In the genomic region with DNA sequence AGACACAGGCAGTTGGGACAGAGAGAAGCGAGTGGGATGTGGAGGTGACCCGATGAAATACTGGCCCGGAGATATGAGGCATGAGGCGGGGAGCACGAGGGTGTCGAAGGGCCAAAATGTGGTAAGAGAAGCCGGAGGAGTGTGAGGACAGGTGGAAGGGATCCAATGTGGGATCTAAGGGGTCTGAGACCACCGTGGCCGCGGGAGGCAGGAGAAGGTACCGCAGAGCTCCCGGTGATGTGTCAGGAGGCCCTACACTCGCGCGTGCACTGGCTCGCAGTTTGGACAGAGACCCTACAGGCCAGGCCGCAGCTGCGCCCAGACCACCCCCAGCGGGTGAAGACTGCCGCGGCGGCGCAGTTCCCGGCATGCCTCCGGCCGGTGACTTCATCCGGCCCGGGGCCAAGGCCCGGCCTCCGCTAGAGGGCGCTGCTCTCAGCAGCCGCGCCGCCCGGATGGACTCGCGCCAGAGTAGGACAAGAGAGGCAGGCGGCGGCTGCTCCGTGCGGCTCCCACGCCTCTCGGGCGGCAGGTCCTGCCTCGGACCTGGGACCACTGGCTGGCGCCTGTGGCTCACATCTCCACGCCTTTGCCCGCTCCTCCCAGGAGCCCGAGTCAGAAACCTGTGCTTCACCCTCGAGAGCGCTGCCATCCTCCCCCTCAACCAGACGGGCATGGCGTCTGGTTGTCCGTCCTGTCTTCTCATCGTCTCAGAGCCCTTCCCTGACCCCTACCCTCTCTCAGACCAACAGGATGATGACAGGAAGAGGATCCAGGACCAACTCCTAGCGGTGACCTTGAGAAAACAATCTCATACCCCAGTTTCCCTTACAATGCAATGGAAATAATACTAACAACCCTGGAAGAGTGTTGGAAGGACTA, we compare ENCODE assay signal across 1 cellular context.
A peak's percentile ranks its signal among the peaks of the same experiment; 100 is the strongest.
TF ChIP-seq lines count a peak whose summit lies in the region.

No MANE protein-coding gene starts in this region.

TF ChIP-seq in HepG2, 621 proteins besides CTCF, POLR2A, EP300 and RAD21 (continued from another document and continues in another):
- no peak for TF ChIP-seq RORA (CRISPR knock-in tag; IDR thresholded peaks at IDR 0.05)
- TF ChIP-seq TBL1XR1 (IDR thresholded peaks at IDR 0.05; ENCODE audit: borderline replicate concordance, low read length, partially characterized antibody), result no peak
- TF ChIP-seq SAFB2 (CRISPR knock-in tag; IDR thresholded peaks at IDR 0.05; ENCODE audit: borderline replicate concordance, low read depth), result peak; percentile 72
- TF ChIP-seq MIXL1 (CRISPR knock-in tag; IDR thresholded peaks at IDR 0.05), result no peak
- TF ChIP-seq, protein P1, sequence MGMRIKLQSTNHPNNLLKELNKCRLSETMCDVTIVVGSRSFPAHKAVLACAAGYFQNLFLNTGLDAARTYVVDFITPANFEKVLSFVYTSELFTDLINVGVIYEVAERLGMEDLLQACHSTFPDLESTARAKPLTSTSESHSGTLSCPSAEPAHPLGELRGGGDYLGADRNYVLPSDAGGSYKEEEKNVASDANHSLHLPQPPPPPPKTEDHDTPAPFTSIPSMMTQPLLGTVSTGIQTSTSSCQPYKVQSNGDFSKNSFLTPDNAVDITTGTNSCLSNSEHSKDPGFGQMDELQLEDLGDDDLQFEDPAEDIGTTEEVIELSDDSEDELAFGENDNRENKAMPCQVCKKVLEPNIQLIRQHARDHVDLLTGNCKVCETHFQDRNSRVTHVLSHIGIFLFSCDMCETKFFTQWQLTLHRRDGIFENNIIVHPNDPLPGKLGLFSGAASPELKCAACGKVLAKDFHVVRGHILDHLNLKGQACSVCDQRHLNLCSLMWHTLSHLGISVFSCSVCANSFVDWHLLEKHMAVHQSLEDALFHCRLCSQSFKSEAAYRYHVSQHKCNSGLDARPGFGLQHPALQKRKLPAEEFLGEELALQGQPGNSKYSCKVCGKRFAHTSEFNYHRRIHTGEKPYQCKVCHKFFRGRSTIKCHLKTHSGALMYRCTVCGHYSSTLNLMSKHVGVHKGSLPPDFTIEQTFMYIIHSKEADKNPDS (CRISPR knock-in tag; IDR thresholded peaks at IDR 0.05), result no peak
- TF ChIP-seq HHEX (CRISPR knock-in tag; IDR thresholded peaks at IDR 0.05), result no peak
- TF ChIP-seq, protein P2, sequence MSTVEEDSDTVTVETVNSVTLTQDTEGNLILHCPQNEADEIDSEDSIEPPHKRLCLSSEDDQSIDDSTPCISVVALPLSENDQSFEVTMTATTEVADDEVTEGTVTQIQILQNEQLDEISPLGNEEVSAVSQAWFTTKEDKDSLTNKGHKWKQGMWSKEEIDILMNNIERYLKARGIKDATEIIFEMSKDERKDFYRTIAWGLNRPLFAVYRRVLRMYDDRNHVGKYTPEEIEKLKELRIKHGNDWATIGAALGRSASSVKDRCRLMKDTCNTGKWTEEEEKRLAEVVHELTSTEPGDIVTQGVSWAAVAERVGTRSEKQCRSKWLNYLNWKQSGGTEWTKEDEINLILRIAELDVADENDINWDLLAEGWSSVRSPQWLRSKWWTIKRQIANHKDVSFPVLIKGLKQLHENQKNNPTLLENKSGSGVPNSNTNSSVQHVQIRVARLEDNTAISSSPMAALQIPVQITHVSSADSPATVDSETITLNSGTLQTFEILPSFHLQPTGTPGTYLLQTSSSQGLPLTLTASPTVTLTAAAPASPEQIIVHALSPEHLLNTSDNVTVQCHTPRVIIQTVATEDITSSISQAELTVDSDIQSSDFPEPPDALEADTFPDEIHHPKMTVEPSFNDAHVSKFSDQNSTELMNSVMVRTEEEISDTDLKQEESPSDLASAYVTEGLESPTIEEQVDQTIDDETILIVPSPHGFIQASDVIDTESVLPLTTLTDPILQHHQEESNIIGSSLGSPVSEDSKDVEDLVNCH (CRISPR knock-in tag; IDR thresholded peaks at IDR 0.05), result no peak
- TF ChIP-seq, protein P3, sequence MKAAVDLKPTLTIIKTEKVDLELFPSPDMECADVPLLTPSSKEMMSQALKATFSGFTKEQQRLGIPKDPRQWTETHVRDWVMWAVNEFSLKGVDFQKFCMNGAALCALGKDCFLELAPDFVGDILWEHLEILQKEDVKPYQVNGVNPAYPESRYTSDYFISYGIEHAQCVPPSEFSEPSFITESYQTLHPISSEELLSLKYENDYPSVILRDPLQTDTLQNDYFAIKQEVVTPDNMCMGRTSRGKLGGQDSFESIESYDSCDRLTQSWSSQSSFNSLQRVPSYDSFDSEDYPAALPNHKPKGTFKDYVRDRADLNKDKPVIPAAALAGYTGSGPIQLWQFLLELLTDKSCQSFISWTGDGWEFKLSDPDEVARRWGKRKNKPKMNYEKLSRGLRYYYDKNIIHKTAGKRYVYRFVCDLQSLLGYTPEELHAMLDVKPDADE (CRISPR knock-in tag; IDR thresholded peaks at IDR 0.05), result no peak
- TF ChIP-seq ZNF720 (CRISPR knock-in tag; IDR thresholded peaks at IDR 0.05), result 0 out of 2 replicates have a peak, but pooled peaks have one; percentile 25
- peak; percentile 94 for TF ChIP-seq XRCC5 (optimal IDR thresholded peaks at IDR 0.05; ENCODE audit: low read length)
- no peak for TF ChIP-seq FOXM1 (CRISPR knock-in tag; IDR thresholded peaks at IDR 0.05)
- TF ChIP-seq ATF3 (CRISPR knock-in tag; IDR thresholded peaks at IDR 0.05), result peak; percentile 92
- TF ChIP-seq ZSCAN20 (CRISPR knock-in tag; IDR thresholded peaks at IDR 0.05; ENCODE audit: borderline replicate concordance), result peak; percentile 70; the same call in 1 of the 2 replicates
- no peak for TF ChIP-seq PBX2 (CRISPR knock-in tag; IDR thresholded peaks at IDR 0.05)
- TF ChIP-seq ZNF10 (CRISPR knock-in tag; IDR thresholded peaks at IDR 0.05; ENCODE audit: borderline replicate concordance, low read depth), result no peak
- TF ChIP-seq GPN1 (CRISPR knock-in tag; IDR thresholded peaks at IDR 0.05; ENCODE audit: borderline replicate concordance), result no peak
- TF ChIP-seq ZNF878 (CRISPR knock-in tag; IDR thresholded peaks at IDR 0.05), result no peak; the same call in 1 of the 2 replicates
- TF ChIP-seq TARDBP (CRISPR knock-in tag; IDR thresholded peaks at IDR 0.05), result peak; percentile 79
- peak; percentile 66 for TF ChIP-seq PPARG (CRISPR knock-in tag; conservative IDR thresholded peaks at IDR 0.05)
- TF ChIP-seq ZSCAN12 (CRISPR knock-in tag; IDR thresholded peaks at IDR 0.05), result peak; percentile 88; the same call in 1 of the 2 replicates
- TF ChIP-seq ZMYM4 (CRISPR knock-in tag; IDR thresholded peaks at IDR 0.05), result peak; percentile 87
- TF ChIP-seq TAF1 (CRISPR knock-in tag; IDR thresholded peaks at IDR 0.05), result peak; percentile 92; the same call in 1 of the 2 replicates
- TF ChIP-seq ZSCAN9 (CRISPR knock-in tag; IDR thresholded peaks at IDR 0.05; ENCODE audit: borderline replicate concordance), result no peak; the same call in 1 of the 2 replicates
- no peak for TF ChIP-seq IRF1 (CRISPR knock-in tag; IDR thresholded peaks at IDR 0.05; ENCODE audit: low read depth)
- no peak for TF ChIP-seq TRAFD1 (CRISPR knock-in tag; IDR thresholded peaks at IDR 0.05; ENCODE audit: borderline replicate concordance)
- TF ChIP-seq ZNF616 (CRISPR knock-in tag; IDR thresholded peaks at IDR 0.05; ENCODE audit: low read depth), result peak; percentile 71; the same call in 1 of the 2 replicates
- peak; percentile 44; the same call in 1 of the 2 replicates for TF ChIP-seq GFI1 (CRISPR knock-in tag; IDR thresholded peaks at IDR 0.05; ENCODE audit: borderline replicate concordance)
- TF ChIP-seq ZNF777 (CRISPR knock-in tag; IDR thresholded peaks at IDR 0.05), result peak; percentile 75; the same call in 1 of the 2 replicates
- no peak for TF ChIP-seq PAWR (CRISPR knock-in tag; IDR thresholded peaks at IDR 0.05; ENCODE audit: borderline replicate concordance)
- no peak for TF ChIP-seq DDIT3 (CRISPR knock-in tag; IDR thresholded peaks at IDR 0.05)
- peak; percentile 33 for TF ChIP-seq FOXP4 (CRISPR knock-in tag; IDR thresholded peaks at IDR 0.05)
- no peak for TF ChIP-seq ZNF44 (CRISPR knock-in tag; IDR thresholded peaks at IDR 0.05)
- TF ChIP-seq, protein P4, sequence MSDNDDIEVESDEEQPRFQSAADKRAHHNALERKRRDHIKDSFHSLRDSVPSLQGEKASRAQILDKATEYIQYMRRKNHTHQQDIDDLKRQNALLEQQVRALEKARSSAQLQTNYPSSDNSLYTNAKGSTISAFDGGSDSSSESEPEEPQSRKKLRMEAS (IDR thresholded peaks at IDR 0.05), result peak; percentile 87
- TF ChIP-seq KDM2A (CRISPR knock-in tag; IDR thresholded peaks at IDR 0.05; ENCODE audit: borderline replicate concordance, low read depth), result peak; percentile 99
- TF ChIP-seq ZNF205 (CRISPR knock-in tag; IDR thresholded peaks at IDR 0.05), result peak; percentile 88
- no peak for TF ChIP-seq THYN1 (CRISPR knock-in tag; IDR thresholded peaks at IDR 0.05; ENCODE audit: borderline replicate concordance, low read depth)
- TF ChIP-seq ZSCAN22 (CRISPR knock-in tag; IDR thresholded peaks at IDR 0.05), result no peak
- peak; percentile 84 for TF ChIP-seq AGO2 (optimal IDR thresholded peaks at IDR 0.05; ENCODE audit: low read depth, low read length)
- TF ChIP-seq CBX1 (IDR thresholded peaks at IDR 0.05; ENCODE audit: low read depth), result peak; percentile 52
- peak; percentile 67; the same call in 1 of the 2 replicates for TF ChIP-seq ZNF530 (CRISPR knock-in tag; IDR thresholded peaks at IDR 0.05; ENCODE audit: low read depth)
